Comparison of ENCODE assay signal across 8 cellular contexts in genomic region chr16:28845173-28846079, GRCh38. TPM values are rescaled to one million over a fixed set of nuclear protein-coding genes. Genes with fewer than 3 reads are reported as not detected.
DNase-seq lines count a peak whose midpoint lies in the region; ATAC-seq and TF ChIP-seq lines count a peak whose summit lies in the region.

No MANE protein-coding gene starts in this region.

- H3K27me3 Mint-ChIP-seq in activated T-cell treated with anti-CD3 and anti-CD28 coated beads, Interleukin-2, amount 50 U/mL, for 24 hours = no peaks in the 10 kb centered on the region

- peak overlapping the region; percentile 91 for H4K8ac ChIP-seq in trophoblast cell (ENCODE audit: low read depth, low read length)

- peak overlapping the region; percentile 81 for H3K4ac ChIP-seq in trophoblast cell (ENCODE audit: low read depth, low read length)

- H2AK5ac ChIP-seq in trophoblast cell (ENCODE audit: low read length) = peak overlapping the region; percentile 86

- H3K9me3 Mint-ChIP-seq in activated T-cell treated with anti-CD3 and anti-CD28 coated beads, Interleukin-2, amount 50 U/mL, for 24 hours = no peaks in the 10 kb centered on the region

- H3K9ac ChIP-seq in trophoblast cell (ENCODE audit: low read length) = peak overlapping the region; percentile 92

- ATAC-seq in omental fat pad (ENCODE audit: low FRiP score) = no peak

- peaks cover 9% of the 10 kb centered on the region for H3K79me1 ChIP-seq in trophoblast cell (ENCODE audit: low read length)

- H3K14ac ChIP-seq in trophoblast cell (ENCODE audit: low read length) = peak overlapping the region; percentile 91

- H2BK120ac ChIP-seq in trophoblast cell (ENCODE audit: insufficient read depth, low read length, poor library complexity) = peak overlapping the region; percentile 18

- peak overlapping the region; percentile 9 for H2AFZ ChIP-seq in trophoblast cell (ENCODE audit: insufficient read depth, low read length, poor library complexity)

- H3K4me2 ChIP-seq in trophoblast cell (ENCODE audit: low read length) = peak overlapping the region; percentile 81

- peak overlapping the region; percentile 98 for H3K4me3 Mint-ChIP-seq in activated T-cell treated with anti-CD3 and anti-CD28 coated beads, Interleukin-2, amount 50 U/mL, for 24 hours

- H3K79me2 ChIP-seq in trophoblast cell (ENCODE audit: control insufficient read depth, insufficient read depth, low read length, poor library complexity) = peaks cover 10% of the 10 kb centered on the region

- H4K12ac ChIP-seq in trophoblast cell (ENCODE audit: low read depth, low read length) = peak overlapping the region; percentile 75

- no peaks in the 10 kb centered on the region for H3K27me3 ChIP-seq in trophoblast cell (ENCODE audit: insufficient read depth, low read length)

- peaks cover 30 to 35% of the 10 kb centered on the region in 2 experiments for H3K36me3 ChIP-seq in trophoblast cell (ENCODE audit: control insufficient read depth in 1 of 2, insufficient read depth in 2 of 2, low read length in 2 of 2)

- no CpG with 5 or more reads among the region's 28 CpGs for WGBS in trophoblast cell (ENCODE audit: extremely low coverage, insufficient coverage, insufficient read length)

- H3K27ac ChIP-seq in trophoblast cell (ENCODE audit: low read depth, low read length) = no peak overlapping the region

- peak overlapping the region; percentile 32 for H2BK5ac ChIP-seq in trophoblast cell (ENCODE audit: low read depth, low read length, poor library complexity)

- H3K36me3 Mint-ChIP-seq in activated T-cell treated with anti-CD3 and anti-CD28 coated beads, Interleukin-2, amount 50 U/mL, for 24 hours (ENCODE audit: low read depth) = peaks cover 67% of the 10 kb centered on the region

- no peak overlapping the region for H3K23ac ChIP-seq in trophoblast cell (ENCODE audit: low read length)

- DNase-seq in activated T-cell treated with anti-CD3 and anti-CD28 coated beads, Interleukin-2, amount 50 U/mL, for 24 hours = no peak
- no peak for DNase-seq in activated T-cell treated with anti-CD3 and anti-CD28 coated beads for 4 hours
- DNase-seq in Jurkat, Clone E6-1 (ENCODE audit: low read depth, low spot score) = peak; percentile 88
- peak; percentile 31 to 51 for DNase-seq in activated CD4-positive, alpha-beta T cell treated with anti-CD3 and anti-CD28 coated beads, Interleukin-2, amount 50 U/mL, for 48 hours
- no peak for DNase-seq in fibroblast of the aortic adventitia (ENCODE audit: low read depth)
- DNase-seq in trophoblast cell = peak in 1 of 2 donors; percentile 39
- no peak for DNase-seq in omental fat pad (ENCODE audit: low spot score)
- DNase-seq in GF-D8 (lab: John Stamatoyannopoulos, UW) = no peak

- no peak overlapping the region for H2BK12ac ChIP-seq in trophoblast cell (ENCODE audit: low read length)

- peak overlapping the region; percentile 58 for H3K18ac ChIP-seq in trophoblast cell (ENCODE audit: low read length)

- H3K4me1 ChIP-seq in trophoblast cell (ENCODE audit: control insufficient read depth in 1 of 2, insufficient read depth in 2 of 2, low read length in 2 of 2) = peaks cover 6 to 16% of the 10 kb centered on the region in 2 experiments

- peaks cover 29% of the 10 kb centered on the region for H3K4me1 Mint-ChIP-seq in activated T-cell treated with anti-CD3 and anti-CD28 coated beads, Interleukin-2, amount 50 U/mL, for 24 hours (ENCODE audit: low read depth)

- peak overlapping the region; percentile 78 for H4K91ac ChIP-seq in trophoblast cell (ENCODE audit: low read depth, low read length)

- H3K27ac Mint-ChIP-seq in activated T-cell treated with anti-CD3 and anti-CD28 coated beads, Interleukin-2, amount 50 U/mL, for 24 hours = peak overlapping the region; percentile 97

- no peaks in the 10 kb centered on the region for H3K9me3 ChIP-seq in trophoblast cell (ENCODE audit: insufficient read depth, low read depth, low read length)

- TF ChIP-seq CTCF in fibroblast of the aortic adventitia (IDR thresholded peaks at IDR 0.05; ENCODE audit: insufficient read depth, low read length) (no peak), omental fat pad (IDR thresholded peaks at IDR 0.05) (no peak)

- peak overlapping the region; percentile 99 for H3K4me3 ChIP-seq in Jurkat, Clone E6-1 (ENCODE audit: low read length)
- peak overlapping the region; percentile 99 for H3K4me3 ChIP-seq in fibroblast of the aortic adventitia (ENCODE audit: low read depth, low read length)
- peak overlapping the region; percentile 99 for H3K4me3 ChIP-seq in trophoblast cell (ENCODE audit: low read depth, low read length)

RNA-seq across cellular contexts. Expression of gene TUFM, which starts 0.7 kb away (rescaled TPM):
- polyA plus RNA-seq in Jurkat, Clone E6-1 (2012; ENCODE audit: insufficient read depth, insufficient read length) = 418 TPM
- total RNA-seq in fibroblast of the aortic adventitia (ENCODE audit: low replicate concordance) (74.6 and 133 TPM in 2 replicates), omental fat pad (100 to 1,000 TPM in 2 of 4 donors, 10 to 100 TPM in 2; 93.2 to 133 (median 103) TPM)
- 147 TPM in 2 replicates for polyA plus RNA-seq in trophoblast cell (2013)

RNA-seq across cellular contexts. Expression of gene SH2B1, which starts 18.2 kb away (rescaled TPM):
- polyA plus RNA-seq in Jurkat, Clone E6-1 (2012; ENCODE audit: insufficient read depth, insufficient read length) = 45.9 TPM
- total RNA-seq in fibroblast of the aortic adventitia (ENCODE audit: low replicate concordance) = 9.0 and 13.1 TPM in 2 replicates
- polyA plus RNA-seq in trophoblast cell (2013) = 28.0 and 28.5 TPM in 2 replicates
- total RNA-seq in omental fat pad = 10 to 100 TPM; 16.1 to 25.4 (median 18.8) TPM

RNA-seq across cellular contexts. Expression of gene ATXN2L, which starts 22.6 kb away (rescaled TPM):
- 184 TPM for polyA plus RNA-seq in Jurkat, Clone E6-1 (2012; ENCODE audit: insufficient read depth, insufficient read length)
- total RNA-seq in fibroblast of the aortic adventitia (ENCODE audit: low replicate concordance) (45.5 and 69.8 TPM in 2 replicates), omental fat pad (10 to 100 TPM; 34.4 to 83.3 (median 59.5) TPM)
- 336 and 356 TPM in 2 replicates for polyA plus RNA-seq in trophoblast cell (2013)

RNA-seq across cellular contexts. Expression of gene ATP2A1, which starts 32.9 kb away (rescaled TPM):
- 5.8 TPM for polyA plus RNA-seq in Jurkat, Clone E6-1 (2012; ENCODE audit: insufficient read depth, insufficient read length)
- 0.18 TPM in 1 of 2 replicates, not detected in the other for total RNA-seq in fibroblast of the aortic adventitia (ENCODE audit: low replicate concordance)
- polyA plus RNA-seq in trophoblast cell (2013) = 1.6 and 1.8 TPM in 2 replicates
- under 1 TPM; 0.32 to 0.44 (median 0.37) TPM for total RNA-seq in omental fat pad

Comparison
In these comparisons a context has a peak if more than half of its experiments do, and no peak if none do; other contexts are left out.
1. DNase-seq: peak in Jurkat, Clone E6-1 (single experiment) and activated CD4-positive, alpha-beta T cell treated with anti-CD3 and anti-CD28 coated beads, Interleukin-2, amount 50 U/mL, for 48 hours (2 of 2); none in activated T-cell treated with anti-CD3 and anti-CD28 coated beads, Interleukin-2, amount 50 U/mL, for 24 hours (single experiment), activated T-cell treated with anti-CD3 and anti-CD28 coated beads for 4 hours (single experiment), fibroblast of the aortic adventitia (single experiment), omental fat pad (single experiment) and GF-D8 (single experiment).
2. Peak in every context shown above with its lines, with median percentiles within 50 percentile points of each other: H3K4me3 ChIP-seq.